ENCODE assay signal across 8 cellular contexts in the genomic region with DNA sequence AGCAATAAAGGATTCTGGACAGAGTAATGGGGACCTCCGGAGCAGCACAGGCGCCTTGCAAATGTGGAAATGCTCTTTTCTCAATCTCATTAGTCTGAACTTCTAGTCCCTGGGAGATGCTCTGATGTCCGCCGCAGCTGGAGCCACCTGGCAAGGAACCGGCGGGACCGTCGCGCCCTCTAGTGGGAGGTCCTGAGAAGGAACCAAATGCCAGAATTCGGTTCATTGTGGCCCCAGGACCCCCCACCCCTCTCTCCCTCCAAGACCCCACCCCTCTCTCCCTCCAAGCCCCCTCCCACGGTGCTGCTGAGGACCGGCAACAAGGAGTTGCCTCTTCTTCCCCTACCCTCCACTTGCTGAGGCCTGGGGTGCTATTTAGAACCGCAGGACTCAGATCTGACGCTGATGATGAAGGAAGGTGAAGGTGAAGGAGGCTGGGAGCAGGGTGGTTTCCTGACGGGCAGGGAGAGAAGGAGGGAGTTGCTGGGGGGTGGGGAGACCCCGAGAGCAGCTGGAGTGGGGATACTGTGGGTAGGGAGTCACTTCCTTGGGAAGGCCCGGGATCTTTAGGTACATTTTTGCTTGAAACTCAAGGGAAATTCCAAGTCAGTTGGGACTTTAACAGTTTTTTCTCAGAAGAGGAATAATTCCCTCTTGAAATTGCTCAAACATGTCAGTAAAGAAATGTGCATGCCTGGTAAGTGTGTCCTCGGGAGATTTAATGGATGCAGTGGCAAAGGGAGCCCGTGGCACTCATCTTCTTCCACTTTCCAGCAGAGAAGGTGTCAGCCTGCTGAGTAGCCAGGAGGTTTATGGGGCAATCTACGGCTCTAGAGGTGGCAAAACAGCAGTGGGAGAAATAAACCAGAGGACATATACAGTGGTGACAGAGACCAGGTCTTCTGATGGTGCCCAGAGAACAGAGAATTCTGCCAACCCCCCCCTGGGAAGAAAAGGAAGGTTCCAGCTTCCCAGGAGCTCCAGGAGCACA. TPM values are rescaled to one million over a fixed set of nuclear protein-coding genes. Genes with fewer than 3 reads are reported as not detected.
A peak's percentile ranks its signal among the peaks of the same experiment; 100 is the strongest.
DNase-seq lines count a peak whose midpoint lies in the region; ATAC-seq and TF ChIP-seq lines count a peak whose summit lies in the region.

No MANE protein-coding gene starts in this region.

- peaks cover 5% of the 10 kb centered on the region; the same call in 1 of the 2 replicates for H3K27me3 ChIP-seq in KMS-11 (ENCODE audit: insufficient read depth, low read depth)

- H3K4me2 ChIP-seq in KMS-11, result peak overlapping the region; percentile 19; the same call in 1 of the 2 replicates

- H3K9ac ChIP-seq in KMS-11, result no peak overlapping the region

- no peaks in the 10 kb centered on the region for H3K9me3 Mint-ChIP-seq in Calu3 (ENCODE audit: low read depth, unreplicated experiment)

- no peak overlapping the region for H3K4me3 ChIP-seq in KMS-11 (IDR thresholded peaks at IDR 0.05; ENCODE audit: insufficient read depth, low read depth, low read length)

- DNase-seq in Calu3 (peak; percentile 65), SHP77 treated with DMSO at 0.1 percent for 48 hours (lab: John Stamatoyannopoulos, UW) (peak; percentile 21), cardiac septum (ENCODE audit: low spot score) (peak; percentile 78), putamen (ENCODE audit: low spot score) (peak; percentile 12)
- DNase-seq in activated naive CD4-positive, alpha-beta T cell treated with anti-CD3 and anti-CD28 coated beads, Interleukin-2, amount 50 U/mL, for 16 hours, result peak; percentile 68

- H3K4me1 Mint-ChIP-seq in Calu3 (ENCODE audit: low read depth, unreplicated experiment), result peaks cover 16% of the 10 kb centered on the region

- BruUV-seq in Calu3 (replicated peaks; lab: Mats Ljungman, UMichigan), result no TSS peak

- peaks cover 48% of the 10 kb centered on the region for H3K4me1 ChIP-seq in KMS-11 (ENCODE audit: low read depth, poor library complexity, severe bottlenecking)

- peaks cover 29% of the 10 kb centered on the region for H3K27me3 Mint-ChIP-seq in Calu3 (ENCODE audit: unreplicated experiment)

- H3K79me2 ChIP-seq in KMS-11 (ENCODE audit: insufficient read depth, low read depth), result no peaks in the 10 kb centered on the region

- intact Hi-C loops in Calu3 (cut with micrococcal nuclease; ENCODE audit: unreplicated experiment), result no loop called here
- intact Hi-C loops in cardiac septum (cut with DNase I), result loop anchor here (5.0 kb wide), 1 partner anchor 120 kb away; no protein-coding TSS in a partner anchor

- H3K27ac ChIP-seq in KMS-11, result no peak overlapping the region

- no peak for TF ChIP-seq CTCF in Calu3 (IDR thresholded peaks at IDR 0.05; ENCODE audit: unreplicated experiment)
- peak; percentile 88 for TF ChIP-seq CTCF in KMS-11 (conservative IDR thresholded peaks at IDR 0.05; ENCODE audit: low read depth, low read length)

- no peak overlapping the region for H3K4me3 Mint-ChIP-seq in Calu3 (ENCODE audit: low read depth, unreplicated experiment)

- no peaks in the 10 kb centered on the region for H3K36me3 ChIP-seq in KMS-11 (ENCODE audit: insufficient read depth)

- CTCF ChIA-PET in Calu3 (lab: Charles Lee), result interaction anchor here (0.6 to 1.5 kb wide), 2 partner anchors 97 to 488 kb away, joined by 3 to 10 read pairs; no protein-coding TSS in a partner anchor

- H3K27ac Mint-ChIP-seq in Calu3 (ENCODE audit: unreplicated experiment), result no peak overlapping the region

- no peaks in the 10 kb centered on the region for H4K20me1 ChIP-seq in KMS-11 (ENCODE audit: insufficient read depth)

- H3K36me3 Mint-ChIP-seq in Calu3 (ENCODE audit: insufficient read depth, unreplicated experiment), result peaks cover 10% of the 10 kb centered on the region

- no peak for ATAC-seq in HG03342 (IDR thresholded peaks at IDR 0.05; ENCODE audit: unreplicated experiment)
- no peak for ATAC-seq in GM18868 (IDR thresholded peaks at IDR 0.05; ENCODE audit: unreplicated experiment)

- H2AFZ ChIP-seq in KMS-11 (ENCODE audit: low read depth), result 0 out of 2 replicates have a peak overlapping the region, but pooled peaks have one; percentile 11

RNA-seq across cellular contexts. Expression of gene SMIM41, which starts 42.6 kb away (rescaled TPM):
- total RNA-seq in Calu3 (2022) (not detected in 2 replicates), cardiac septum (not detected)

RNA-seq across cellular contexts. Expression of gene ATG101, which starts 52.4 kb away (rescaled TPM):
- total RNA-seq in Calu3 (2022), result 32.8 and 35.0 TPM in 2 replicates
- total RNA-seq in cardiac septum, result 23.2 TPM

Comparison
In these comparisons a context has a peak if more than half of its experiments do, and no peak if none do; other contexts are left out.
1. DNase-seq: peak in every context shown above with its lines; median percentile 78 in cardiac septum; 68 in activated naive CD4-positive, alpha-beta T cell treated with anti-CD3 and anti-CD28 coated beads, Interleukin-2, amount 50 U/mL, for 16 hours; 65 in Calu3; 21 in SHP77 treated with DMSO at 0.1 percent for 48 hours; 12 in putamen.